Comparison of ENCODE assay signal across 8 cellular contexts in the genomic region with DNA sequence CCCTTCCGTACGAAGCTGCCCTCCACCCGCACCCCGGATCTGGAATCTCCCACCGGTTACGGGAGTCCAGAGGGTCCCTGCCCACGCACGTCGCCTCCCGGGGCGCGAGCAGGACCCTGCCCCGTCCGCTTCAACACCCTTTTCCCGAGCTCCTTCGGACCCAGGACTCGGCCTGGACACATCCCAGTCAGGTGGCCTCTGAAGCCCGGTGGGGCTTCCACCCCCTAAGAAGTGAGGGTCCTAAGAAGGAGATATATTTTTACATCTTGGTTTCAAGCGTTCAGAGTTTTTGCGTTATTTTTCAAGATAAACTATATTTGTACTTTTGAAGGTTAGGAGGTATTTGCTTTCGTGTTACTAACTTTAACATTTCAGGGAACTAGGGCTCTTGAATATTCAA. TPM values are rescaled to one million over a fixed set of nuclear protein-coding genes. Genes with fewer than 3 reads are reported as not detected.
DNase-seq lines count a peak whose midpoint lies in the region; ATAC-seq and TF ChIP-seq lines count a peak whose summit lies in the region.

No MANE protein-coding gene starts in this region.

- H3K4me3 Mint-ChIP-seq in CD14-positive monocyte: peak overlapping the region; percentile 84 to 91
- H3K4me3 Mint-ChIP-seq in neural crest cell: peak overlapping the region; percentile 92

- H3K27ac ChIP-seq in effector memory CD4-positive, alpha-beta T cell (ENCODE audit: insufficient read depth, low read length, poor library complexity, severe bottlenecking): peak overlapping the region; percentile 56

- H3K27me3 ChIP-seq in effector memory CD4-positive, alpha-beta T cell (replicated peaks; ENCODE audit: control insufficient read depth, insufficient read depth, low read length, poor library complexity, severe bottlenecking): no peaks in the 10 kb centered on the region

- H3K36me3 Mint-ChIP-seq in CD14-positive monocyte (peaks cover 19 to 29% of the 10 kb centered on the region in 2 donors), neural crest cell (ENCODE audit: low read depth) (no peaks in the 10 kb centered on the region)

- H3K9me3 Mint-ChIP-seq in CD14-positive monocyte (no peaks in the 10 kb centered on the region), neural crest cell (no peaks in the 10 kb centered on the region)

- intact Hi-C loops in CD14-positive monocyte (cut with micrococcal nuclease): loop anchor here (5.0 to 10.0 kb wide), 2 partner anchors 51 to 632 kb away; no protein-coding TSS in a partner anchor

- peaks cover 13% of the 10 kb centered on the region for H3K4me1 ChIP-seq in effector memory CD4-positive, alpha-beta T cell (ENCODE audit: control insufficient read depth, insufficient read depth, low read length, poor library complexity, severe bottlenecking)

- no peak for DNase-seq in CD14-positive monocyte (ENCODE audit: low spot score)
- DNase-seq in LNCaP clone FGC (ENCODE audit: low read depth): no peak
- no peak for DNase-seq in effector memory CD4-positive, alpha-beta T cell
- no peak for DNase-seq in neural crest cell (ENCODE audit: low read depth, low spot score)
- no peak for DNase-seq in effector CD4-positive, alpha-beta T cell
- DNase-seq in epidermal melanocyte (ENCODE audit: insufficient read length, low spot score): no peak

- ATAC-seq in HG02642 (IDR thresholded peaks at IDR 0.05; ENCODE audit: poor library complexity, unreplicated experiment): no peak
- no peak for ATAC-seq in GM21528 (IDR thresholded peaks at IDR 0.05; ENCODE audit: low FRiP score, unreplicated experiment)

- H3K27ac Mint-ChIP-seq in CD14-positive monocyte (peak overlapping the region; percentile 74 to 93 (median 86)), neural crest cell (ENCODE audit: unreplicated experiment) (peak overlapping the region; percentile 66)

- H3K4me1 Mint-ChIP-seq in CD14-positive monocyte (peaks cover 22% of the 10 kb centered on the region), neural crest cell (peaks cover 21% of the 10 kb centered on the region)

- peak overlapping the region; percentile 93 for H3K4me3 ChIP-seq in LNCaP clone FGC (ENCODE audit: low read depth, low read length)
- H3K4me3 ChIP-seq in effector memory CD4-positive, alpha-beta T cell (ENCODE audit: insufficient read depth, low read depth, low read length, poor library complexity, severe bottlenecking): peak overlapping the region; percentile 83

- TF ChIP-seq CTCF in CD14-positive monocyte (IDR thresholded peaks at IDR 0.05) (no peak), LNCaP clone FGC (IDR thresholded peaks at IDR 0.05; ENCODE audit: control insufficient read depth, extremely low read depth, insufficient read depth) (no peak), neural crest cell (conservative IDR thresholded peaks at IDR 0.05) (no peak)

- peaks cover 27% of the 10 kb centered on the region for H3K36me3 ChIP-seq in effector memory CD4-positive, alpha-beta T cell (ENCODE audit: control insufficient read depth, insufficient read depth, low read length)

- H3K27me3 Mint-ChIP-seq in CD14-positive monocyte (ENCODE audit: low read depth in 3 of 3): peaks cover 0 to 18% (median 8%) of the 10 kb centered on the region in 3 donors
- H3K27me3 Mint-ChIP-seq in neural crest cell (ENCODE audit: low read depth): no peaks in the 10 kb centered on the region

- H3K9me3 ChIP-seq in effector memory CD4-positive, alpha-beta T cell (ENCODE audit: control insufficient read depth, low read length): no peaks in the 10 kb centered on the region

RNA-seq across cellular contexts. Expression of gene ARFGAP1, which starts 0.6 kb away (rescaled TPM):
- 10 to 100 TPM; 11.2 to 14.1 TPM for polyA plus RNA-seq in CD14-positive monocyte
- 128 and 132 TPM in 2 replicates for total RNA-seq in neural crest cell

RNA-seq across cellular contexts. Expression of gene NKAIN4, which starts 18.9 kb away (rescaled TPM):
- polyA plus RNA-seq in CD14-positive monocyte: not detected
- total RNA-seq in neural crest cell: 42.4 and 44.0 TPM in 2 replicates

RNA-seq across cellular contexts. Expression of gene COL20A1, which starts 19.8 kb away (rescaled TPM):
- polyA plus RNA-seq in CD14-positive monocyte: not detected
- total RNA-seq in neural crest cell: 8.9 and 10.2 TPM in 2 replicates

RNA-seq across cellular contexts. Expression of gene BIRC7, which starts 37.5 kb away (rescaled TPM):
- polyA plus RNA-seq in CD14-positive monocyte: not detected
- 6.1 and 6.9 TPM in 2 replicates for total RNA-seq in neural crest cell

RNA-seq across cellular contexts. Expression of gene YTHDF1, which starts 57.2 kb away (rescaled TPM):
- 10 to 100 TPM; 18.0 to 25.9 TPM for polyA plus RNA-seq in CD14-positive monocyte
- total RNA-seq in neural crest cell: 59.0 and 59.4 TPM in 2 replicates
